In the genomic region with DNA sequence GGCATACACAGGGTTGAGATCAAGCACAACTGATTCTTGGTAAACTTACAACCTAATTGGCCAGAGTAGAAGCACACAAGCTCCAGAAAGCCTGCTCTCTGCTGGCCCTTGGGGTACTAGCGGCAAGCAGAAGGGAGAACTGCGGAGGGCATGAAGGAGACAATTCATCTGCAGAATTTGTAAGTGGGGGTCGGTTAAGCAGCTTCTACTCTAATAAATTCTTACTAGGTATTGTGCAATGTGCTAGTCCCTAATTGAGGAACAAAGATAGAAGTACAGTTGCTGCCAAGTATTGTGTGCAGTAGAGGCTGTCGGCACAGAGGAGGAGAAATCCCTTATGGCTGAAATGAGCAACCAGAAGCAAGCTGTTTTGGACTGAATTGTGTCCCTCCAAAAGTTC, we compare ENCODE assay signal across 17 cellular contexts.
A peak's percentile ranks its signal among the peaks of the same experiment; 100 is the strongest.
DNase-seq lines count a peak whose midpoint lies in the region; ATAC-seq and TF ChIP-seq lines count a peak whose summit lies in the region.
"Had no signal": no experiment of that assay in that cellular context is flagged by ENCODE, and none has a peak within 500 bp of the region (broad histone marks: within the 10 kb centered on the region; RNA-seq: fewer than 3 reads in every experiment).

No MANE protein-coding gene starts in this region.

- H3K36me3 ChIP-seq in Loucy (ENCODE audit: insufficient read depth, low read length) = no peaks in the 10 kb centered on the region
- no peaks in the 10 kb centered on the region for H3K36me3 ChIP-seq in brain microvascular endothelial cell (replicated peaks)
- no peaks in the 10 kb centered on the region for H3K36me3 ChIP-seq in breast epithelium
- H3K36me3 ChIP-seq: sigmoid colon had no signal

- no peak overlapping the region for H2AFZ ChIP-seq in Loucy (ENCODE audit: low read length)

- H3K27ac ChIP-seq in brain microvascular endothelial cell (no peak overlapping the region), right cardiac atrium (ENCODE audit: low read length) (no peak overlapping the region), breast epithelium (no peak overlapping the region)
- H3K27ac ChIP-seq: RWPE1, sigmoid colon had no signal

- H3K9me2 ChIP-seq in Loucy (replicated peaks; ENCODE audit: low read depth, low read length) = no peaks in the 10 kb centered on the region

- TF ChIP-seq CTCF in Loucy (conservative IDR thresholded peaks at IDR 0.05; ENCODE audit: low read length) (peak; percentile 32; the same call in 1 of the 2 replicates), brain microvascular endothelial cell (IDR thresholded peaks at IDR 0.05; ENCODE audit: low read depth, low read length, missing control alignments) (peak; percentile 51), breast epithelium (IDR thresholded peaks at IDR 0.05) (no peak)

- no peaks in the 10 kb centered on the region for H3K79me2 ChIP-seq in Loucy (ENCODE audit: insufficient read depth, low read length)

- peak; percentile 27 to 51 for DNase-seq in AML-193 (lab: John Stamatoyannopoulos, UW)
- no peak for DNase-seq in brain microvascular endothelial cell
- peak in 1 of 3 donors; percentile 61 for DNase-seq in right cardiac atrium
- no peak for DNase-seq in breast epithelium (ENCODE audit: low spot score in 2 of 2)
- no peak for DNase-seq in head of caudate nucleus
- no peak for DNase-seq in NCI-H1105 (lab: John Stamatoyannopoulos, UW)
- DNase-seq in posterior vena cava (ENCODE audit: low spot score) = no peak
- DNase-seq: activated B cell treated with CpG ODN at 0.5 μM for 24 hours; activated CD8-positive, alpha-beta memory T cell treated with anti-CD3 and anti-CD28 coated beads for 24 hours; DMS153; HFFc6; MM.1S; NCI-H2081 treated with DMSO at 0.1 percent for 48 hours; sigmoid colon; T-helper 1 cell had no signal

- H3K9ac ChIP-seq in Loucy (ENCODE audit: low read depth, low read length, poor library complexity, severe bottlenecking) = no peak overlapping the region

- H3K4me2 ChIP-seq in Loucy (ENCODE audit: low read depth, low read length, poor library complexity, severe bottlenecking) = no peak overlapping the region

- no peaks in the 10 kb centered on the region for H3K27me3 ChIP-seq in Loucy (ENCODE audit: insufficient read depth, low read length, poor library complexity, severe bottlenecking)
- H3K27me3 ChIP-seq in brain microvascular endothelial cell (replicated peaks) = peaks cover 2% of the 10 kb centered on the region
- no peaks in the 10 kb centered on the region for H3K27me3 ChIP-seq in right cardiac atrium (ENCODE audit: control insufficient read depth, insufficient read depth)
- H3K27me3 ChIP-seq in breast epithelium = no peaks in the 10 kb centered on the region
- H3K27me3 ChIP-seq: sigmoid colon had no signal

- intact Hi-C loops in right cardiac atrium (cut with DNase I) (no loop called here), breast epithelium (cut with DNase I; ENCODE audit: low total_unique reads) (no loop called here), head of caudate nucleus (cut with DNase I) (no loop called here), posterior vena cava (cut with DNase I) (no loop called here)

- H3K4me3 ChIP-seq in Loucy (ENCODE audit: low read length, poor library complexity, severe bottlenecking) (no peak overlapping the region), brain microvascular endothelial cell (ENCODE audit: low read depth, low read length) (no peak overlapping the region), right cardiac atrium (ENCODE audit: low read length) (no peak overlapping the region), breast epithelium (no peak overlapping the region)
- H3K4me3 ChIP-seq: sigmoid colon had no signal

- H4K20me1 ChIP-seq in Loucy (ENCODE audit: insufficient read depth, low read length, poor library complexity, severe bottlenecking) = no peaks in the 10 kb centered on the region

- no peak for TF ChIP-seq POLR2A in breast epithelium (IDR thresholded peaks at IDR 0.05)

- in situ Hi-C loops in brain microvascular endothelial cell (cut with HindIII; ENCODE audit: low pct_ligation_motif_present, low sequenced_read_pairs) = no loop called here

- peaks cover 5% of the 10 kb centered on the region for H3K4me1 ChIP-seq in Loucy (ENCODE audit: insufficient read depth, low read length, poor library complexity, severe bottlenecking)
- H3K4me1 ChIP-seq in right cardiac atrium (ENCODE audit: control insufficient read depth, insufficient read depth, low read length) = no peaks in the 10 kb centered on the region
- H3K4me1 ChIP-seq in breast epithelium = no peaks in the 10 kb centered on the region
- H3K4me1 ChIP-seq: sigmoid colon had no signal

- WGBS in right cardiac atrium = 51% methylated on average over 4 of the region's 4 CpGs

- H3K9me3 ChIP-seq in Loucy (ENCODE audit: insufficient read depth, low read depth, low read length) = no peaks in the 10 kb centered on the region
- H3K9me3 ChIP-seq in right cardiac atrium (ENCODE audit: control insufficient read depth, low read length) = no peaks in the 10 kb centered on the region
- no peaks in the 10 kb centered on the region for H3K9me3 ChIP-seq in breast epithelium
- H3K9me3 ChIP-seq: sigmoid colon had no signal

- peak; percentile 65 to 95 for ATAC-seq in right cardiac atrium

- H3F3A ChIP-seq in Loucy (ENCODE audit: low read depth) = no peaks in the 10 kb centered on the region

Comparison
In these comparisons a context has a peak if more than half of its experiments do, and no peak if none do; other contexts are left out.
1. DNase-seq: peak in AML-193 (2 of 2); none in brain microvascular endothelial cell (single experiment), breast epithelium (0 of 2), head of caudate nucleus (0 of 42), NCI-H1105 (single experiment) and posterior vena cava (single experiment).
2. CTCF ChIP-seq: peak in Loucy (single experiment) and brain microvascular endothelial cell (single experiment); none in breast epithelium (0 of 3).